15 cellular contexts compared by ENCODE assay signal in genomic region chr10:3814832-3815209, GRCh38. TPM values are rescaled to one million over a fixed set of nuclear protein-coding genes. Genes with fewer than 3 reads are reported as not detected.
DNase-seq lines count a peak whose midpoint lies in the region; ATAC-seq and TF ChIP-seq lines count a peak whose summit lies in the region.
"Had no signal": no experiment of that assay in that cellular context is flagged by ENCODE, and none has a peak within 500 bp of the region (broad histone marks: within the 10 kb centered on the region; RNA-seq: fewer than 3 reads in every experiment).

No MANE protein-coding gene starts in this region.

- H3K36me3 Mint-ChIP-seq in activated CD4-positive, alpha-beta T cell treated with anti-CD3 and anti-CD28 coated beads, Interleukin-2, amount 10 ng/mL, durations not matched to agents 7 days and 5 days (ENCODE audit: low read depth): peaks cover 7% of the 10 kb centered on the region
- no peaks in the 10 kb centered on the region for H3K36me3 Mint-ChIP-seq in activated CD4-positive, alpha-beta memory T cell treated with anti-CD3 and anti-CD28 coated beads, Interleukin-2, amount 10 ng/mL, durations not matched to agents 7 days and 5 days (ENCODE audit: low read depth)
- no peaks in the 10 kb centered on the region for H3K36me3 Mint-ChIP-seq in natural killer cell
- H3K36me3 Mint-ChIP-seq: CD8-positive, alpha-beta T cell; IgD-negative memory B cell had no signal

- H3K27me3 ChIP-seq in DND-41 (ENCODE audit: insufficient read depth, low read length, poor library complexity): no peaks in the 10 kb centered on the region

- peaks cover 62% of the 10 kb centered on the region for H3K4me1 ChIP-seq in DND-41 (ENCODE audit: insufficient read depth, low read length)

- H3K9me3 Mint-ChIP-seq in activated CD4-positive, alpha-beta T cell treated with anti-CD3 and anti-CD28 coated beads, Interleukin-2, amount 10 ng/mL, durations not matched to agents 7 days and 5 days: peaks cover 9% of the 10 kb centered on the region
- H3K9me3 Mint-ChIP-seq in activated CD4-positive, alpha-beta memory T cell treated with anti-CD3 and anti-CD28 coated beads, Interleukin-2, amount 10 ng/mL, durations not matched to agents 7 days and 5 days: no peaks in the 10 kb centered on the region
- H3K9me3 Mint-ChIP-seq in natural killer cell: no peaks in the 10 kb centered on the region
- H3K9me3 Mint-ChIP-seq: CD8-positive, alpha-beta T cell; H9; IgD-negative memory B cell had no signal

- no peak overlapping the region for H2AFZ ChIP-seq in DND-41 (ENCODE audit: low read depth, low read length)

- H3K36me3 ChIP-seq in DND-41 (ENCODE audit: insufficient read depth, low read length): no peaks in the 10 kb centered on the region

- peak overlapping the region; percentile 77 for H3K27ac Mint-ChIP-seq in activated CD4-positive, alpha-beta T cell treated with anti-CD3 and anti-CD28 coated beads, Interleukin-2, amount 10 ng/mL, durations not matched to agents 7 days and 5 days
- H3K27ac Mint-ChIP-seq in activated CD4-positive, alpha-beta memory T cell treated with anti-CD3 and anti-CD28 coated beads, Interleukin-2, amount 10 ng/mL, durations not matched to agents 7 days and 5 days: peak overlapping the region; percentile 32
- H3K27ac Mint-ChIP-seq in natural killer cell: peak overlapping the region; percentile 63 to 86
- H3K27ac Mint-ChIP-seq: CD8-positive, alpha-beta T cell; H9; IgD-negative memory B cell had no signal

- H3K9me3 ChIP-seq in DND-41 (ENCODE audit: insufficient read depth, low read length, severe bottlenecking): no peaks in the 10 kb centered on the region

- CTCF ChIA-PET in activated CD4-positive, alpha-beta T cell treated with anti-CD3 and anti-CD28 coated beads, Interleukin-2, amount 10 ng/mL, durations not matched to agents 7 days and 5 days (lab: Charles Lee): interaction anchor here (0.6 to 1.7 kb wide), 4 partner anchors 8 to 115 kb away, joined by 3 to 4 read pairs (median 3); no protein-coding TSS in a partner anchor
- CTCF ChIA-PET in activated CD4-positive, alpha-beta memory T cell treated with anti-CD3 and anti-CD28 coated beads, Interleukin-2, amount 10 ng/mL, durations not matched to agents 7 days and 5 days (lab: Charles Lee): no interaction called here

- no peak overlapping the region for H3K4me2 ChIP-seq in DND-41 (ENCODE audit: insufficient read depth, low read length)

- H3K9ac ChIP-seq in DND-41 (ENCODE audit: low read depth, low read length): no peak overlapping the region

- DNase-seq in activated CD4-positive, alpha-beta T cell treated with anti-CD3 and anti-CD28 coated beads, Interleukin-2, amount 10 ng/mL, durations not matched to agents 7 days and 5 days: peak; percentile 42
- DNase-seq in activated CD4-positive, alpha-beta T cell treated with anti-CD3 and anti-CD28 coated beads for 1 hour: no peak
- DNase-seq in DND-41 (peak; percentile 67), natural killer cell (no peak), NCI-H69 (lab: John Stamatoyannopoulos, UW) (no peak), NCI-H1417 (lab: John Stamatoyannopoulos, UW) (no peak)
- DNase-seq in activated CD4-positive, alpha-beta memory T cell treated with anti-CD3 and anti-CD28 coated beads, Interleukin-2, amount 10 ng/mL, durations not matched to agents 7 days and 5 days: no peak
- DNase-seq: CD8-positive, alpha-beta T cell; DMS79 treated with DMSO at 0.1 percent for 48 hours; H9; NCI-H1105 treated with DMSO at 0.1 percent for 48 hours; NCI-H187 treated with DMSO at 0.1 percent for 48 hours; NK-92 treated with Interleukin-12 subunit alpha and Interleukin-12 subunit beta, amount 100 ng/mL, for 24 hours had no signal

- H3K4me3 Mint-ChIP-seq in activated CD4-positive, alpha-beta T cell treated with anti-CD3 and anti-CD28 coated beads, Interleukin-2, amount 10 ng/mL, durations not matched to agents 7 days and 5 days: peak overlapping the region; percentile 33
- peak overlapping the region; percentile 12 for H3K4me3 Mint-ChIP-seq in activated CD4-positive, alpha-beta memory T cell treated with anti-CD3 and anti-CD28 coated beads, Interleukin-2, amount 10 ng/mL, durations not matched to agents 7 days and 5 days
- peak overlapping the region; percentile 53 for H3K4me3 Mint-ChIP-seq in natural killer cell
- H3K4me3 Mint-ChIP-seq: CD8-positive, alpha-beta T cell; H9 had no signal

- H3K4me3 ChIP-seq in DND-41 (ENCODE audit: low read depth in 1 of 2, low read length in 2 of 2): no peak overlapping the region

- H3K27me3 Mint-ChIP-seq in activated CD4-positive, alpha-beta T cell treated with anti-CD3 and anti-CD28 coated beads, Interleukin-2, amount 10 ng/mL, durations not matched to agents 7 days and 5 days: no peaks in the 10 kb centered on the region
- H3K27me3 Mint-ChIP-seq in activated CD4-positive, alpha-beta memory T cell treated with anti-CD3 and anti-CD28 coated beads, Interleukin-2, amount 10 ng/mL, durations not matched to agents 7 days and 5 days: no peaks in the 10 kb centered on the region
- no peaks in the 10 kb centered on the region for H3K27me3 Mint-ChIP-seq in natural killer cell (ENCODE audit: low read depth in 2 of 2)
- H3K27me3 Mint-ChIP-seq: IgD-negative memory B cell had no signal

- H3K4me1 Mint-ChIP-seq in activated CD4-positive, alpha-beta T cell treated with anti-CD3 and anti-CD28 coated beads, Interleukin-2, amount 10 ng/mL, durations not matched to agents 7 days and 5 days: peaks cover 52% of the 10 kb centered on the region
- H3K4me1 Mint-ChIP-seq in activated CD4-positive, alpha-beta memory T cell treated with anti-CD3 and anti-CD28 coated beads, Interleukin-2, amount 10 ng/mL, durations not matched to agents 7 days and 5 days: peaks cover 49% of the 10 kb centered on the region
- H3K4me1 Mint-ChIP-seq in natural killer cell: peaks cover 32 to 46% of the 10 kb centered on the region in 2 donors

- intact Hi-C loops in natural killer cell (cut with micrococcal nuclease): loop anchor here (5.0 kb wide), 1 partner anchor 77 kb away; no protein-coding TSS in a partner anchor

- H3K79me2 ChIP-seq in DND-41 (ENCODE audit: insufficient read depth, low read length): peaks cover 3% of the 10 kb centered on the region; the same call in 1 of the 2 replicates

- TF ChIP-seq CTCF in DND-41 (IDR thresholded peaks at IDR 0.05; ENCODE audit: borderline replicate concordance, extremely low read depth, low read length, poor library complexity, severe bottlenecking): no peak
- no peak for TF ChIP-seq CTCF in natural killer cell (IDR thresholded peaks at IDR 0.05)

- H3K27ac ChIP-seq in DND-41 (ENCODE audit: low read length): peak overlapping the region; percentile 29; the same call in 1 of the 2 replicates

- ATAC-seq in DND-41 (ENCODE audit: insufficient read depth, low read depth) (no peak), natural killer cell (peak in 2 of 3 donors; percentile 6 to 31), HG02938 (IDR thresholded peaks at IDR 0.05; ENCODE audit: unreplicated experiment) (no peak)
- ATAC-seq: CD8-positive, alpha-beta T cell had no signal

- POLR2A ChIA-PET in activated CD4-positive, alpha-beta T cell treated with anti-CD3 and anti-CD28 coated beads, Interleukin-2, amount 10 ng/mL, durations not matched to agents 7 days and 5 days (lab: Charles Lee): interaction anchor here (0.6 kb wide), 1 partner anchor 40 kb away, joined by 3 read pairs; no protein-coding TSS in a partner anchor
- POLR2A ChIA-PET in activated CD4-positive, alpha-beta memory T cell treated with anti-CD3 and anti-CD28 coated beads, Interleukin-2, amount 10 ng/mL, durations not matched to agents 7 days and 5 days (lab: Charles Lee): interaction anchor here (12.1 to 15.5 kb wide), 2 partner anchors 13 to 32 kb away, joined by 144 to 1053 read pairs; partner anchors contain the start of gene KLF6

- no peaks in the 10 kb centered on the region for H4K20me1 ChIP-seq in DND-41 (ENCODE audit: insufficient read depth, low read length)

RNA-seq across cellular contexts. Expression of gene KLF6, which starts 29.8 kb away (rescaled TPM):
- 100 to 1,000 TPM; 155 to 167 TPM for total RNA-seq in activated CD4-positive, alpha-beta T cell treated with anti-CD3 and anti-CD28 coated beads, Interleukin-2, amount 10 ng/mL, durations not matched to agents 7 days and 5 days
- total RNA-seq in activated CD4-positive, alpha-beta memory T cell treated with anti-CD3 and anti-CD28 coated beads, Interleukin-2, amount 10 ng/mL, durations not matched to agents 7 days and 5 days: 100 to 1,000 TPM; 220 to 228 TPM
- 1,000 to 10,000 TPM; 1,044 to 1,768 (median 1,056) TPM for total RNA-seq in natural killer cell

Comparison
In these comparisons a context has a peak if more than half of its experiments do, and no peak if none do; other contexts are left out.
1. DNase-seq: peak in activated CD4-positive, alpha-beta T cell treated with anti-CD3 and anti-CD28 coated beads, Interleukin-2, amount 10 ng/mL, durations not matched to agents 7 days and 5 days (single experiment) and DND-41 (single experiment); none in activated CD4-positive, alpha-beta T cell treated with anti-CD3 and anti-CD28 coated beads for 1 hour (single experiment), activated CD4-positive, alpha-beta memory T cell treated with anti-CD3 and anti-CD28 coated beads, Interleukin-2, amount 10 ng/mL, durations not matched to agents 7 days and 5 days (single experiment), natural killer cell (single experiment), NCI-H69 (single experiment) and NCI-H1417 (0 of 3).
2. ATAC-seq: peak in natural killer cell (2 of 3); none in DND-41 (single experiment) and HG02938 (single experiment).
3. RNA of gene KLF6, which starts 29.8 kb away (total RNA-seq): 1,044 to 1,768 TPM in natural killer cell; 220 to 228 TPM in activated CD4-positive, alpha-beta memory T cell treated with anti-CD3 and anti-CD28 coated beads, Interleukin-2, amount 10 ng/mL, durations not matched to agents 7 days and 5 days and 155 to 167 TPM in activated CD4-positive, alpha-beta T cell treated with anti-CD3 and anti-CD28 coated beads, Interleukin-2, amount 10 ng/mL, durations not matched to agents 7 days and 5 days; every median in the first group is over 4 times any median in the second.
4. Peak in every context shown above with its lines, with median percentiles within 50 percentile points of each other: H3K27ac Mint-ChIP-seq and H3K4me3 Mint-ChIP-seq.